Comparison of ENCODE assay signal across 1 cellular context in genomic region chr3:64863811-64864210, GRCh38.
TF ChIP-seq lines count a peak whose summit lies in the region.

No MANE protein-coding gene starts in this region.

TF ChIP-seq in HepG2, 621 proteins besides CTCF, POLR2A, EP300 and RAD21 (continued from another document):
- no peak for TF ChIP-seq ZNF512 (CRISPR knock-in tag; IDR thresholded peaks at IDR 0.05)
- TF ChIP-seq NFE2L2 (IDR thresholded peaks at IDR 0.05; ENCODE audit: low read length): no peak
- TF ChIP-seq MEIS1 (CRISPR knock-in tag; IDR thresholded peaks at IDR 0.05; ENCODE audit: borderline replicate concordance): no peak
- TF ChIP-seq ZNF12 (CRISPR knock-in tag; IDR thresholded peaks at IDR 0.05): no peak
